23 cellular contexts compared by ENCODE assay signal in the genomic region with DNA sequence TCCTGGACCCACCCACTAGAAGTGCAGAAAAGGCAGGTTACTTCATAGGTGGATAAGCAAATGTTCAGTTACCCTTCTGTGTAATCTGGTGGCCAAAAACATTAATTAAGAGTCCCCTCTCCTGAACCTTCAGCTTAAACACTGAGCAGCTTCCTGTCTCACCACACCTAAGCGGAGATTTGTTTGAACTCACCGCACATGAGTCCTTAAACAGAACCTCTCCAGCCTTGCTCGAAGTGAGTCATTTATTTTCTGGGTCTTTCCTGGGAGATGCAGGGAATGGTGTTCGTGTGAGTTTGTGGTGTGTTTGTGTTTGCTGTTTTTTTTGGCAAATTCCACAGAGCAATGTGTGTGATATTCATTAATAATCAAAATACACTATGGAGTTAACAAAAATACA.
"Had no signal": no experiment of that assay in that cellular context is flagged by ENCODE, and none has a peak within 500 bp of the region (broad histone marks: within the 10 kb centered on the region; RNA-seq: fewer than 3 reads in every experiment).

No MANE protein-coding gene starts in this region.

- DNase-seq: activated B cell treated with CpG ODN at 0.5 μM for 24 hours; activated CD4-positive, alpha-beta memory T cell treated with anti-CD3 and anti-CD28 coated beads, Interleukin-2, amount 10 ng/mL, durations not matched to agents 7 days and 5 days; activated CD4-positive, alpha-beta T cell treated with anti-CD3 and anti-CD28 coated beads for 4 hours; activated CD8-positive, alpha-beta memory T cell treated with anti-CD3 and anti-CD28 coated beads, Interleukin-2, amount 10 ng/mL, durations not matched to agents 7 days and 5 days; activated naive CD4-positive, alpha-beta T cell; activated naive CD8-positive, alpha-beta T cell treated with anti-CD3 and anti-CD28 coated beads for 36 hours; amniotic stem cell; body of pancreas; caudate nucleus; effector memory CD8-positive, alpha-beta T cell; foreskin keratinocyte; left cardiac atrium; nephron progenitor cell; occipital lobe; retina; stimulated activated CD4-positive, alpha-beta T cell treated with anti-CD3 and anti-CD28 coated beads, Interleukin-2, amount 100 ng/mL, for 48 hours; transverse colon had no signal

- H3K4me3 Mint-ChIP-seq: activated B cell treated with CpG ODN at 0.5 μM for 24 hours; activated CD4-positive, alpha-beta memory T cell treated with anti-CD3 and anti-CD28 coated beads, Interleukin-2, amount 10 ng/mL, durations not matched to agents 7 days and 5 days; activated CD8-positive, alpha-beta memory T cell treated with anti-CD3 and anti-CD28 coated beads, Interleukin-2, amount 10 ng/mL, durations not matched to agents 7 days and 5 days; activated naive CD8-positive, alpha-beta T cell treated with anti-CD3 and anti-CD28 coated beads for 36 hours; activated T-helper 17 cell treated with anti-CD3 and anti-CD28 coated beads, Interleukin-2, amount 50 U/mL, for 72 hours; effector memory CD8-positive, alpha-beta T cell; mesothelial cell of epicardium; nephron progenitor cell; stimulated activated naive CD8-positive, alpha-beta T cell treated with anti-CD3 and anti-CD28 coated beads, Interleukin-15, Interleukin-2, amounts not matched to agents 100 ng/mL and 50 ng/mL, for 24 hours had no signal

- H3K79me2 ChIP-seq: hepatocyte had no signal

- H3K4me1 Mint-ChIP-seq: activated CD8-positive, alpha-beta memory T cell treated with anti-CD3 and anti-CD28 coated beads, Interleukin-2, amount 10 ng/mL, durations not matched to agents 7 days and 5 days; activated naive CD8-positive, alpha-beta T cell treated with anti-CD3 and anti-CD28 coated beads for 36 hours; nephron progenitor cell had no signal

- H3K9me3 Mint-ChIP-seq: activated B cell treated with CpG ODN at 0.5 μM for 24 hours; activated CD4-positive, alpha-beta memory T cell treated with anti-CD3 and anti-CD28 coated beads, Interleukin-2, amount 10 ng/mL, durations not matched to agents 7 days and 5 days; activated naive CD8-positive, alpha-beta T cell treated with anti-CD3 and anti-CD28 coated beads for 36 hours; activated T-helper 17 cell treated with anti-CD3 and anti-CD28 coated beads, Interleukin-2, amount 50 U/mL, for 72 hours; effector memory CD8-positive, alpha-beta T cell; mesothelial cell of epicardium; nephron progenitor cell; stimulated activated naive CD8-positive, alpha-beta T cell treated with anti-CD3 and anti-CD28 coated beads, Interleukin-15, Interleukin-2, amounts not matched to agents 100 ng/mL and 50 ng/mL, for 24 hours had no signal

- H3K36me3 ChIP-seq: transverse colon, vagina had no signal

- H3K27me3 ChIP-seq: body of pancreas, foreskin keratinocyte, hepatocyte, transverse colon, vagina had no signal

- H3K4me3 ChIP-seq: body of pancreas, hepatocyte, lung, transverse colon, vagina had no signal

- H3K36me3 Mint-ChIP-seq: activated CD8-positive, alpha-beta memory T cell treated with anti-CD3 and anti-CD28 coated beads, Interleukin-2, amount 10 ng/mL, durations not matched to agents 7 days and 5 days; activated naive CD8-positive, alpha-beta T cell treated with anti-CD3 and anti-CD28 coated beads for 36 hours; mesothelial cell of epicardium had no signal

- H3K27ac ChIP-seq: body of pancreas, foreskin keratinocyte, hepatocyte, transverse colon, vagina had no signal

- H3K4me1 ChIP-seq: foreskin keratinocyte, vagina had no signal

- H3K27ac Mint-ChIP-seq: activated B cell treated with CpG ODN at 0.5 μM for 24 hours; activated CD4-positive, alpha-beta memory T cell treated with anti-CD3 and anti-CD28 coated beads, Interleukin-2, amount 10 ng/mL, durations not matched to agents 7 days and 5 days; activated CD8-positive, alpha-beta memory T cell treated with anti-CD3 and anti-CD28 coated beads, Interleukin-2, amount 10 ng/mL, durations not matched to agents 7 days and 5 days; activated naive CD8-positive, alpha-beta T cell treated with anti-CD3 and anti-CD28 coated beads for 36 hours; activated T-helper 17 cell treated with anti-CD3 and anti-CD28 coated beads, Interleukin-2, amount 50 U/mL, for 72 hours; effector memory CD8-positive, alpha-beta T cell; mesothelial cell of epicardium; nephron progenitor cell; stimulated activated naive CD8-positive, alpha-beta T cell treated with anti-CD3 and anti-CD28 coated beads, Interleukin-15, Interleukin-2, amounts not matched to agents 100 ng/mL and 50 ng/mL, for 24 hours had no signal

- ATAC-seq: activated CD8-positive, alpha-beta memory T cell treated with anti-CD3 and anti-CD28 coated beads, Interleukin-2, amount 10 ng/mL, durations not matched to agents 7 days and 5 days; activated T-helper 17 cell treated with anti-CD3 and anti-CD28 coated beads, Interleukin-2, amount 50 U/mL, for 72 hours; body of pancreas; effector memory CD8-positive, alpha-beta T cell; foreskin keratinocyte; left cardiac atrium had no signal

- H3K4me2 ChIP-seq: hepatocyte had no signal

- H3K27me3 Mint-ChIP-seq: activated T-helper 17 cell treated with anti-CD3 and anti-CD28 coated beads, Interleukin-2, amount 50 U/mL, for 72 hours had no signal
